8 cellular contexts compared by ENCODE assay signal in genomic region chr1:54487571-54488050, GRCh38.
DNase-seq lines count a peak whose midpoint lies in the region; ATAC-seq and TF ChIP-seq lines count a peak whose summit lies in the region.

No MANE protein-coding gene starts in this region.

- ATAC-seq in RWPE2 (ENCODE audit: low read depth) (no peak), HG02973 (IDR thresholded peaks at IDR 0.05; ENCODE audit: unreplicated experiment) (no peak), HG03280 (IDR thresholded peaks at IDR 0.05; ENCODE audit: unreplicated experiment) (no peak), HG03442 (IDR thresholded peaks at IDR 0.05; ENCODE audit: unreplicated experiment) (no peak)

- no peak overlapping the region for H4K91ac ChIP-seq in neuronal stem cell (ENCODE audit: low read depth, low read length, poor library complexity)

- DNase-seq in SHP77 (lab: John Stamatoyannopoulos, UW) (peak; percentile 13 to 22), SHP77 treated with DMSO at 0.1 percent for 48 hours (lab: John Stamatoyannopoulos, UW) (no peak), RWPE2 (ENCODE audit: low spot score) (no peak), neuronal stem cell (ENCODE audit: low spot score) (no peak)

- H2BK120ac ChIP-seq in neuronal stem cell (ENCODE audit: low read depth, low read length) = no peak overlapping the region

- no peak overlapping the region for H3K14ac ChIP-seq in neuronal stem cell (ENCODE audit: low read length)

- peak overlapping the region; percentile 80 for H3K9ac ChIP-seq in neuronal stem cell (ENCODE audit: low read depth, low read length, poor library complexity)

- no peaks in the 10 kb centered on the region for H3K36me3 ChIP-seq in RWPE2 (ENCODE audit: low read depth)
- no peaks in the 10 kb centered on the region for H3K36me3 ChIP-seq in esophagus (ENCODE audit: control insufficient read depth in 2 of 2, insufficient read depth in 2 of 2, low read length in 1 of 2)
- H3K36me3 ChIP-seq in neuronal stem cell (replicated peaks in 1 of 2; ENCODE audit: control insufficient read depth in 2 of 2, insufficient read depth in 2 of 2, low read length in 2 of 2) = no peaks in the 10 kb centered on the region

- peak overlapping the region; percentile 87 for H2AFZ ChIP-seq in neuronal stem cell (ENCODE audit: low read length)

- WGBS in esophagus, 2 donors = 16 to 19% methylated on average over 21 of the region's 21 CpGs
- WGBS in neuronal stem cell (ENCODE audit: extremely low coverage in 2 of 2, insufficient read length in 2 of 2, insufficient replicate concordance in 1 of 2), 2 donors = no CpG with 5 or more reads among the region's 21 CpGs

- no peak overlapping the region for H3K23ac ChIP-seq in neuronal stem cell (ENCODE audit: low read depth, low read length, poor library complexity)

- H3K4me2 ChIP-seq in neuronal stem cell (ENCODE audit: insufficient read depth, low read length, poor library complexity, severe bottlenecking) = peak overlapping the region; percentile 89

- no peak for TF ChIP-seq CTCF in RWPE2 (IDR thresholded peaks at IDR 0.05; ENCODE audit: poor library complexity, severe bottlenecking)

- H3K79me1 ChIP-seq in neuronal stem cell (ENCODE audit: low read depth, low read length) = no peaks in the 10 kb centered on the region

- H3K4ac ChIP-seq in neuronal stem cell (ENCODE audit: low read length) = no peak overlapping the region

- no peak overlapping the region for H4K8ac ChIP-seq in neuronal stem cell (ENCODE audit: low read depth, low read length)

- peak overlapping the region; percentile 96 for H3K18ac ChIP-seq in neuronal stem cell (ENCODE audit: low read length)

- H3K27me3 ChIP-seq in RWPE2 (ENCODE audit: insufficient read depth, poor library complexity, severe bottlenecking) = no peaks in the 10 kb centered on the region
- H3K27me3 ChIP-seq in esophagus (ENCODE audit: control insufficient read depth in 1 of 2, insufficient read depth in 2 of 2, low read length in 2 of 2) = no peaks in the 10 kb centered on the region
- H3K27me3 ChIP-seq in neuronal stem cell (ENCODE audit: control insufficient read depth in 3 of 3, insufficient read depth in 3 of 3, low read depth in 1 of 3, low read length in 3 of 3) = peaks cover 0 to 12% (median 0%) of the 10 kb centered on the region in 3 experiments

- H2BK12ac ChIP-seq in neuronal stem cell (ENCODE audit: low read length) = no peak overlapping the region

- H2AK5ac ChIP-seq in neuronal stem cell (ENCODE audit: low read depth, low read length) = peak overlapping the region; percentile 6

- no peak overlapping the region for H2BK5ac ChIP-seq in neuronal stem cell (ENCODE audit: low read length)

- H2BK15ac ChIP-seq in neuronal stem cell (ENCODE audit: low read length) = no peak overlapping the region

- no peak overlapping the region for H3K27ac ChIP-seq in RWPE2 (ENCODE audit: poor library complexity, severe bottlenecking)
- peak overlapping the region; percentile 86 to 90 for H3K27ac ChIP-seq in esophagus (ENCODE audit: low read depth in 2 of 2, low read length in 1 of 2)
- peak overlapping the region; percentile 36 for H3K27ac ChIP-seq in neuronal stem cell (replicated peaks; ENCODE audit: low read length)

- H3K4me1 ChIP-seq in RWPE2 (ENCODE audit: insufficient read depth, poor library complexity, severe bottlenecking) (peaks cover 5% of the 10 kb centered on the region), esophagus (ENCODE audit: control insufficient read depth in 2 of 2, insufficient read depth in 2 of 2, low read length in 1 of 2) (peaks cover 2 to 7% of the 10 kb centered on the region in 2 donors), neuronal stem cell (ENCODE audit: control insufficient read depth in 2 of 2, insufficient read depth in 1 of 2, low read depth in 1 of 2, low read length in 2 of 2) (peaks cover 17 to 28% of the 10 kb centered on the region in 2 donors)

- H3K4me3 ChIP-seq in RWPE2 (ENCODE audit: severe bottlenecking) (peak overlapping the region; percentile 44), esophagus (ENCODE audit: low read depth in 1 of 2, low read length in 2 of 2) (peak overlapping the region; percentile 42 to 73), neuronal stem cell (ENCODE audit: low read length in 2 of 2) (peak overlapping the region; percentile 33 to 43)

- no peaks in the 10 kb centered on the region for H3K9me3 ChIP-seq in RWPE2 (ENCODE audit: severe bottlenecking)
- H3K9me3 ChIP-seq in esophagus (ENCODE audit: control insufficient read depth in 2 of 2, insufficient read depth in 1 of 2, low read depth in 1 of 2, low read length in 1 of 2) = no peaks in the 10 kb centered on the region
- H3K9me3 ChIP-seq in neuronal stem cell (replicated peaks in 1 of 2; ENCODE audit: control insufficient read depth in 2 of 2, insufficient read depth in 1 of 2, low read depth in 1 of 2, low read length in 2 of 2) = no peaks in the 10 kb centered on the region

Comparison
In these comparisons a context has a peak if more than half of its experiments do, and no peak if none do; other contexts are left out.
1. DNase-seq: peak in SHP77 (2 of 2); none in SHP77 treated with DMSO at 0.1 percent for 48 hours (single experiment), RWPE2 (single experiment) and neuronal stem cell (single experiment).
2. Peak in every context shown above with its lines, with median percentiles within 50 percentile points of each other: H3K4me3 ChIP-seq.